In the genomic region with DNA sequence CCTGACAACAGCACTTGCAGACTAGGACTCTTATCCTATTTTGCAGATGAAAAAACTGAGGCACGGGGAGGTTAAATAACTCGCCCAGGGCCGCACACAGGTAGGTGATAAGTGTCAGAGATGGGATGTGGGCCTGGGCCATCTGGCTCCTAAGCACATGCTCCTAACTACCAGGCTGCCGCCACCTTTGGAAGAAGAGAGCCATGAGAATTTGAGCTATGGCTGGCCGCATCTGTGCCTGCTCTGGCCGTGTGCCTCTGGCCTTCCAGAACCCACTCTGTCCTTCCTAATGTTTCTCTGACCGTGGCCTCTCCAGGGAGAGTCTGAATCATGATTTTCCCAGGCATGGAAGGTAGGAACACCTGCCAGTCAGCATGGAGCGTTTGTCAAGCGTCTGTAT, we compare ENCODE assay signal across 18 cellular contexts. TPM values are rescaled to one million over a fixed set of nuclear protein-coding genes. Genes with fewer than 3 reads are reported as not detected.
DNase-seq lines count a peak whose midpoint lies in the region; ATAC-seq and TF ChIP-seq lines count a peak whose summit lies in the region.
"Had no signal": no experiment of that assay in that cellular context is flagged by ENCODE, and none has a peak within 500 bp of the region (broad histone marks: within the 10 kb centered on the region; RNA-seq: fewer than 3 reads in every experiment).

No MANE protein-coding gene starts in this region.

- DNase-seq in Right ventricle myocardium superior (peak; percentile 8), right atrium auricular region (ENCODE audit: low spot score) (no peak), T-cell (no peak), NCI-H510A (lab: John Stamatoyannopoulos, UW) (no peak), NOMO-1 treated with DMSO at 0.1 percent for 48 hours (lab: John Stamatoyannopoulos, UW; ENCODE audit: unreplicated experiment) (no peak), cerebellar cortex (ENCODE audit: low spot score) (no peak)
- no peak for DNase-seq in effector memory CD8-positive, alpha-beta T cell
- DNase-seq in stimulated activated effector memory CD8-positive, alpha-beta T cell treated with anti-CD3 and anti-CD28 coated beads, Interleukin-12 subunit alpha, Interleukin-12 subunit beta, amount 100 ng/mL, for 72 hours (ENCODE audit: low spot score in 2 of 2) = no peak
- DNase-seq: activated CD4-positive, alpha-beta T cell treated with anti-CD3 and anti-CD28 coated beads for 48 hours; Caco-2; HFFc6; NCI-H187; NCI-H446; sigmoid colon; stimulated activated naive CD4-positive, alpha-beta T cell treated with Interleukin-2 at 50 U/mL for 16 hours had no signal

- no peak overlapping the region for H3K4me3 ChIP-seq in right atrium auricular region
- H3K4me3 ChIP-seq: sigmoid colon had no signal

- no peaks in the 10 kb centered on the region for H3K9me3 Mint-ChIP-seq in T-cell
- H3K9me3 Mint-ChIP-seq in effector memory CD8-positive, alpha-beta T cell = no peaks in the 10 kb centered on the region
- H3K9me3 Mint-ChIP-seq in stimulated activated effector memory CD8-positive, alpha-beta T cell treated with anti-CD3 and anti-CD28 coated beads, Interleukin-12 subunit alpha, Interleukin-12 subunit beta, amount 100 ng/mL, for 72 hours = no peaks in the 10 kb centered on the region

- H3K9me3 ChIP-seq in right atrium auricular region = no peaks in the 10 kb centered on the region
- H3K9me3 ChIP-seq: sigmoid colon had no signal

- H3K36me3 Mint-ChIP-seq in T-cell = no peaks in the 10 kb centered on the region
- peaks cover 31% of the 10 kb centered on the region for H3K36me3 Mint-ChIP-seq in effector memory CD8-positive, alpha-beta T cell (ENCODE audit: insufficient read depth)
- peaks cover 35% of the 10 kb centered on the region for H3K36me3 Mint-ChIP-seq in stimulated activated effector memory CD8-positive, alpha-beta T cell treated with anti-CD3 and anti-CD28 coated beads, Interleukin-12 subunit alpha, Interleukin-12 subunit beta, amount 100 ng/mL, for 72 hours

- peaks cover 0 to 19% of the 10 kb centered on the region in 2 donors for H3K4me1 ChIP-seq in right atrium auricular region

- peak overlapping the region in 1 of 3 donors; percentile 50 for H3K4me3 Mint-ChIP-seq in T-cell
- H3K4me3 Mint-ChIP-seq in effector memory CD8-positive, alpha-beta T cell = peak overlapping the region; percentile 81 to 82
- H3K4me3 Mint-ChIP-seq in stimulated activated effector memory CD8-positive, alpha-beta T cell treated with anti-CD3 and anti-CD28 coated beads, Interleukin-12 subunit alpha, Interleukin-12 subunit beta, amount 100 ng/mL, for 72 hours = peak overlapping the region; percentile 77
- H3K4me3 Mint-ChIP-seq: HFFc6 had no signal

- CTCF ChIA-PET in T-cell (lab: Charles Lee) = interaction anchor here in 1 of 2 donors (4.1 kb wide), 1 partner anchor 42 kb away, joined by 20 read pairs; no protein-coding TSS in a partner anchor

- H3K4me1 Mint-ChIP-seq in T-cell = peaks cover 74 to 94% (median 86%) of the 10 kb centered on the region in 3 donors
- peaks cover 77 to 90% of the 10 kb centered on the region in 2 donors for H3K4me1 Mint-ChIP-seq in effector memory CD8-positive, alpha-beta T cell (ENCODE audit: low read depth in 2 of 2)
- H3K4me1 Mint-ChIP-seq in stimulated activated effector memory CD8-positive, alpha-beta T cell treated with anti-CD3 and anti-CD28 coated beads, Interleukin-12 subunit alpha, Interleukin-12 subunit beta, amount 100 ng/mL, for 72 hours = peaks cover 96% of the 10 kb centered on the region

- no peak overlapping the region for H3K27ac ChIP-seq in right atrium auricular region
- H3K27ac ChIP-seq: sigmoid colon had no signal

- no peaks in the 10 kb centered on the region for H3K27me3 Mint-ChIP-seq in T-cell
- no peaks in the 10 kb centered on the region for H3K27me3 Mint-ChIP-seq in effector memory CD8-positive, alpha-beta T cell

- POLR2A ChIA-PET in T-cell (lab: Charles Lee) = no interaction called here

- no peak for TF ChIP-seq CTCF in right atrium auricular region (IDR thresholded peaks at IDR 0.05)

- no peaks in the 10 kb centered on the region for H3K36me3 ChIP-seq in right atrium auricular region
- H3K36me3 ChIP-seq: sigmoid colon had no signal

- ATAC-seq in Right ventricle myocardium superior (ENCODE audit: poor library complexity) = no peak
- no peak for ATAC-seq in T-cell (replicated peaks in 1 of 4)
- no peak for ATAC-seq in effector memory CD8-positive, alpha-beta T cell (replicated peaks)
- ATAC-seq in stimulated activated effector memory CD8-positive, alpha-beta T cell treated with anti-CD3 and anti-CD28 coated beads, Interleukin-12 subunit alpha, Interleukin-12 subunit beta, amount 100 ng/mL, for 72 hours = no peak

- peak overlapping the region; percentile 77 to 97 for H3K27ac Mint-ChIP-seq in T-cell
- H3K27ac Mint-ChIP-seq in effector memory CD8-positive, alpha-beta T cell = peak overlapping the region; percentile 89 to 94
- H3K27ac Mint-ChIP-seq in stimulated activated effector memory CD8-positive, alpha-beta T cell treated with anti-CD3 and anti-CD28 coated beads, Interleukin-12 subunit alpha, Interleukin-12 subunit beta, amount 100 ng/mL, for 72 hours = peak overlapping the region; percentile 93
- H3K27ac Mint-ChIP-seq: HFFc6 had no signal

- intact Hi-C loops in Right ventricle myocardium superior (cut with DNase I) = no loop called here

- H3K27me3 ChIP-seq in right atrium auricular region = no peaks in the 10 kb centered on the region
- H3K27me3 ChIP-seq: sigmoid colon had no signal

RNA-seq across cellular contexts. Expression of gene IL2RB, which starts 15.3 kb away (rescaled TPM):
- 0.75 TPM for total RNA-seq in Right ventricle myocardium superior
- 1 to 10 TPM in 1 of 2 donors, under 1 TPM in 1; 0.94 to 1.0 TPM for total RNA-seq in right atrium auricular region
- total RNA-seq in T-cell = 100 to 1,000 TPM in 2 of 5 donors, 10 to 100 TPM in 3; 53.6 to 118 (median 98.1) TPM
- total RNA-seq: Caco-2, HFFc6, osteocyte had no signal

RNA-seq across cellular contexts. Expression of gene C1QTNF6, which starts 23.0 kb away (rescaled TPM):
- total RNA-seq in Right ventricle myocardium superior (1.5 TPM), right atrium auricular region (1 to 10 TPM; 1.6 to 2.2 TPM), T-cell (10 to 100 TPM in 4 of 5 donors, 1 to 10 TPM in 1; 9.0 to 26.4 (median 22.0) TPM)

RNA-seq across cellular contexts. Expression of gene SSTR3, which starts 47.2 kb away (rescaled TPM):
- total RNA-seq in Right ventricle myocardium superior (not detected), right atrium auricular region (not detected), T-cell (1 to 10 TPM; 4.6 to 8.7 (median 5.3) TPM)
- total RNA-seq: Caco-2, HFFc6, lower leg skin, osteocyte, ureter had no signal

RNA-seq across cellular contexts. Expression of gene TMPRSS6, which starts 55.6 kb away (rescaled TPM):
- not detected for total RNA-seq in Right ventricle myocardium superior
- not detected for total RNA-seq in right atrium auricular region
- total RNA-seq in T-cell = 1 to 10 TPM in 3 of 5 donors, under 1 TPM in 2; 0.40 to 1.3 (median 1.1) TPM
- total RNA-seq: HFFc6, osteocyte, sigmoid colon had no signal

Comparison
In these comparisons a context has a peak if more than half of its experiments do, and no peak if none do; other contexts are left out.
1. RNA of gene IL2RB, which starts 15.3 kb away (total RNA-seq): 53.6 to 118 TPM in T-cell; 0.94 to 1.0 TPM in right atrium auricular region and 0.75 TPM in Right ventricle myocardium superior (single experiment); every median in the first group is over 10 times any median in the second.
2. Peak in every context shown above with its lines, with median percentiles within 50 percentile points of each other: H3K27ac Mint-ChIP-seq.